ENCODE assay signal across 25 cellular contexts in the genomic region with DNA sequence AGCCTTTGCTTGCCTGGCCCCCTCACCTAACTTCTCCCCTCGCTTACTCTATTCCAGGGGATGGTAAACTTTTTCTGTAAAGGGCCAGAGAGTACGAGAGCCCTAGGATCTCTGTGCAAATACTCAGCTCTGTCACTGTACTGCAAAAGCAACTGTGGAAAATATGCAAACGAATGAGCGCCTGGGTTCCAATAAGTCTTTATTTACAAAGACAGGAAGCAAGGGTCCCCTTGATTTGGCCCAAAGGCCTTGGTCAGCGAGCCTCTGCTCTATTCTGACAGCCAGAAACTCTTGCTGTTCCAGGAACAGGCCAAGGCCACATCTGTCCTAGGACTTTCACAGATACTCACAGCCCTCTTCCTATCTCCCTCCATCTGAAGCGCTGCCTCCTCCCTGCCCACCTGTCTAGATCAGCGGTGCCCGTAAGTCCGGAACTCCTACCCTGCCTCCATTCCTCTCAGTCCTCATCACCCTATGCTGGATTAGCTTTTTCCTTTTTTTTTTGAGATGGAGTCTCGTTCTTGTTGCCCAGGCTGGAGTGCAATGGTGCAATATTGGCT. TPM values are rescaled to one million over a fixed set of nuclear protein-coding genes. Genes with fewer than 3 reads are reported as not detected.
DNase-seq lines count a peak whose midpoint lies in the region; ATAC-seq and TF ChIP-seq lines count a peak whose summit lies in the region.
"Had no signal": no experiment of that assay in that cellular context is flagged by ENCODE, and none has a peak within 500 bp of the region (broad histone marks: within the 10 kb centered on the region; RNA-seq: fewer than 3 reads in every experiment).

No MANE protein-coding gene starts in this region.

- H2AFZ ChIP-seq in PC-9, result no peak overlapping the region
- H2AFZ ChIP-seq: GM23248, neural progenitor cell had no signal

- H3K9me3 ChIP-seq in HEK293 (ENCODE audit: control insufficient read depth, insufficient read depth, low read depth, low read length) (no peaks in the 10 kb centered on the region), PC-9 (ENCODE audit: insufficient read depth, low read depth) (no peaks in the 10 kb centered on the region)
- H3K9me3 ChIP-seq: adrenal gland, gastroesophageal sphincter, SJCRH30, uterus had no signal

- BruUV-seq in PC-9 (replicated peaks; lab: Mats Ljungman, UMichigan), result no TSS peak

- no peaks in the 10 kb centered on the region for H3K36me3 ChIP-seq in HEK293 (ENCODE audit: control insufficient read depth in 2 of 2, insufficient read depth in 1 of 2, low read length in 2 of 2)
- H3K36me3 ChIP-seq in PC-9 (ENCODE audit: low read depth), result no peaks in the 10 kb centered on the region; the same call in 1 of the 2 replicates
- H3K36me3 ChIP-seq: adrenal gland, brain microvascular endothelial cell, neural progenitor cell, SJCRH30, uterus had no signal

- H3K4me3 ChIP-seq in HEK293 (ENCODE audit: low read depth, low read length), result no peak overlapping the region
- H3K4me3 ChIP-seq in PC-9, result no peak overlapping the region
- H3K4me3 ChIP-seq: adrenal gland, gastroesophageal sphincter, GM23248, neural progenitor cell, SJCRH30, uterus had no signal

- POLR2A ChIA-PET in HEK293 (lab: Yijun Ruan, JAX) (no interaction called here), PC-9 (lab: Charles Lee; ENCODE audit: unreplicated experiment) (no interaction called here)

- H3K27ac ChIP-seq in HEK293 (ENCODE audit: extremely low read depth, low read depth, low read length), result no peak overlapping the region
- 0 out of 2 replicates have a peak overlapping the region, but pooled peaks have one; percentile 74 for H3K27ac ChIP-seq in PC-9
- H3K27ac ChIP-seq: adrenal gland, brain microvascular endothelial cell, GM23248, neural progenitor cell, SJCRH30, uterus had no signal

- no peak overlapping the region for H3K4me2 ChIP-seq in PC-9
- H3K4me2 ChIP-seq: neural progenitor cell had no signal

- H3K9me3 Mint-ChIP-seq in stimulated activated naive B cell treated with anti-CD40 and anti-IgM and Interleukin-4, amounts not matched to agents 10 μg/mL and 1 μg/mL and 100 μg/mL, for 72 hours, result no peaks in the 10 kb centered on the region
- H3K9me3 Mint-ChIP-seq: activated naive CD4-positive, alpha-beta T cell treated with anti-CD3 and anti-CD28 coated beads for 36 hours; CD4-positive, alpha-beta T cell; neural progenitor cell had no signal

- peaks cover 9 to 11% of the 10 kb centered on the region in 2 donors for H3K36me3 Mint-ChIP-seq in stimulated activated naive B cell treated with anti-CD40 and anti-IgM and Interleukin-4, amounts not matched to agents 10 μg/mL and 1 μg/mL and 100 μg/mL, for 72 hours

- H3K79me2 ChIP-seq in PC-9 (ENCODE audit: low read depth), result no peaks in the 10 kb centered on the region

- intact Hi-C loops in PC-9 (cut with micrococcal nuclease; ENCODE audit: unreplicated experiment), result no loop called here

- CTCF ChIA-PET in HEK293 (lab: Yijun Ruan, JAX), result interaction anchor here (0.5 to 8.8 kb wide), 5 partner anchors 11 to 350 kb away, joined by 3 to 60 read pairs (median 3); no protein-coding TSS in a partner anchor
- CTCF ChIA-PET in PC-9 (lab: Charles Lee), result no interaction called here

- H4K20me1 ChIP-seq in PC-9 (ENCODE audit: insufficient read depth), result no peaks in the 10 kb centered on the region

- H3F3A ChIP-seq in PC-9 (ENCODE audit: insufficient read depth, low read depth), result peaks cover 27% of the 10 kb centered on the region; the same call in 1 of the 2 replicates

- H3K4me1 ChIP-seq in HEK293 (ENCODE audit: control insufficient read depth, insufficient read depth, low read length), result 0 out of 2 replicates have a peak, but pooled peaks cover under 1% of the 10 kb centered on the region
- H3K4me1 ChIP-seq in PC-9 (replicated peaks; ENCODE audit: insufficient read depth), result peaks cover 18% of the 10 kb centered on the region
- H3K4me1 ChIP-seq: SJCRH30, uterus had no signal

- peak overlapping the region; percentile 14 for H3K27ac Mint-ChIP-seq in stimulated activated naive B cell treated with anti-CD40 and anti-IgM and Interleukin-4, amounts not matched to agents 10 μg/mL and 1 μg/mL and 100 μg/mL, for 72 hours
- H3K27ac Mint-ChIP-seq: activated naive CD4-positive, alpha-beta T cell treated with anti-CD3 and anti-CD28 coated beads for 36 hours; CD4-positive, alpha-beta T cell had no signal

- no peak overlapping the region for H3K4me3 Mint-ChIP-seq in stimulated activated naive B cell treated with anti-CD40 and anti-IgM and Interleukin-4, amounts not matched to agents 10 μg/mL and 1 μg/mL and 100 μg/mL, for 72 hours
- H3K4me3 Mint-ChIP-seq: activated naive CD4-positive, alpha-beta T cell treated with anti-CD3 and anti-CD28 coated beads for 36 hours; CD4-positive, alpha-beta T cell; neural progenitor cell had no signal

- H3K4me1 Mint-ChIP-seq in stimulated activated naive B cell treated with anti-CD40 and anti-IgM and Interleukin-4, amounts not matched to agents 10 μg/mL and 1 μg/mL and 100 μg/mL, for 72 hours, result peaks cover 7 to 20% of the 10 kb centered on the region in 2 donors

- ATAC-seq in stimulated activated naive B cell treated with anti-CD40 and anti-IgM and Interleukin-4, amounts not matched to agents 10 μg/mL and 1 μg/mL and 100 μg/mL, for 72 hours (replicated peaks), result no peak
- no peak for ATAC-seq in HG03439 (IDR thresholded peaks at IDR 0.05; ENCODE audit: unreplicated experiment)

- H3K27me3 Mint-ChIP-seq in stimulated activated naive B cell treated with anti-CD40 and anti-IgM and Interleukin-4, amounts not matched to agents 10 μg/mL and 1 μg/mL and 100 μg/mL, for 72 hours, result no peaks in the 10 kb centered on the region
- H3K27me3 Mint-ChIP-seq: CD4-positive, alpha-beta T cell had no signal

- no peak for DNase-seq in PC-9
- DNase-seq in stimulated activated naive B cell treated with anti-CD40 and anti-IgM and Interleukin-4, amounts not matched to agents 10 μg/mL and 1 μg/mL and 100 μg/mL, for 72 hours, result no peak
- DNase-seq in GOT3 (lab: John Stamatoyannopoulos, UW), result no peak
- DNase-seq: activated CD4-positive, alpha-beta T cell treated with anti-CD3 and anti-CD28 coated beads, Interleukin-2, amount 50 U/mL, for 1 hour; activated naive CD4-positive, alpha-beta T cell treated with anti-CD3 and anti-CD28 coated beads for 36 hours; brain microvascular endothelial cell; CD4-positive, alpha-beta T cell; GM23248; hippocampal formation; left colon; NCI-H187; NCI-H2171 treated with DMSO at 0.1 percent for 48 hours; NCI-H510A treated with DMSO at 0.1 percent for 48 hours; NK-92 treated with Interleukin-12 subunit alpha and Interleukin-12 subunit beta, amount 100 ng/mL, for 24 hours; SJCRH30; stimulated activated CD4-positive, alpha-beta T cell treated with anti-CD3 and anti-CD28 coated beads, Interleukin-4, amount 100 ng/mL, for 24 hours; stimulated activated naive CD4-positive, alpha-beta T cell; uterus had no signal

- no peaks in the 10 kb centered on the region for H3K27me3 ChIP-seq in PC-9 (ENCODE audit: insufficient read depth, low read depth)
- H3K27me3 ChIP-seq: adrenal gland, brain microvascular endothelial cell, gastroesophageal sphincter, neural progenitor cell, SJCRH30, uterus had no signal

- TF ChIP-seq CTCF in HEK293 (tag by site-specific recombination; IDR thresholded peaks at IDR 0.05) (no peak), PC-9 (conservative IDR thresholded peaks at IDR 0.05) (no peak)

- H3K9me2 ChIP-seq in PC-9 (ENCODE audit: insufficient read depth), result no peaks in the 10 kb centered on the region

TF ChIP-seq in HEK293, 187 proteins besides CTCF, POLR2A, EP300 and RAD21:
- TF ChIP-seq, protein P1, sequence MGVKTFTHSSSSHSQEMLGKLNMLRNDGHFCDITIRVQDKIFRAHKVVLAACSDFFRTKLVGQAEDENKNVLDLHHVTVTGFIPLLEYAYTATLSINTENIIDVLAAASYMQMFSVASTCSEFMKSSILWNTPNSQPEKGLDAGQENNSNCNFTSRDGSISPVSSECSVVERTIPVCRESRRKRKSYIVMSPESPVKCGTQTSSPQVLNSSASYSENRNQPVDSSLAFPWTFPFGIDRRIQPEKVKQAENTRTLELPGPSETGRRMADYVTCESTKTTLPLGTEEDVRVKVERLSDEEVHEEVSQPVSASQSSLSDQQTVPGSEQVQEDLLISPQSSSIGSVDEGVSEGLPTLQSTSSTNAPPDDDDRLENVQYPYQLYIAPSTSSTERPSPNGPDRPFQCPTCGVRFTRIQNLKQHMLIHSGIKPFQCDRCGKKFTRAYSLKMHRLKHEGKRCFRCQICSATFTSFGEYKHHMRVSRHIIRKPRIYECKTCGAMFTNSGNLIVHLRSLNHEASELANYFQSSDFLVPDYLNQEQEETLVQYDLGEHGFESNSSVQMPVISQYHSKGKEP (tag by site-specific recombination; IDR thresholded peaks at IDR 0.05), result no peak
- no peak for TF ChIP-seq ZNF223 (tag by site-specific recombination; IDR thresholded peaks at IDR 0.05)
- 0 out of 2 replicates have a peak, but pooled peaks have one; percentile 19 for TF ChIP-seq ZNF600 (tag by site-specific recombination; IDR thresholded peaks at IDR 0.05)

RNA-seq across cellular contexts. Expression of a gene that starts 37.3 kb away (rescaled TPM):
- total RNA-seq in PC-9 (2021), result 10.8 and 15.2 TPM in 2 replicates

RNA-seq across cellular contexts. Expression of a gene that starts 40.0 kb away (rescaled TPM):
- 123 and 155 TPM in 2 replicates for total RNA-seq in PC-9 (2021)

RNA-seq across cellular contexts. Expression of a gene that starts 49.0 kb away (rescaled TPM):
- 5.0 and 9.5 TPM in 2 replicates for total RNA-seq in PC-9 (2021)

RNA-seq across cellular contexts. Expression of a gene that starts 50.4 kb away (rescaled TPM):
- total RNA-seq in PC-9 (2021), result 49.6 and 50.1 TPM in 2 replicates

RNA-seq across cellular contexts. Expression of a gene that starts 54.7 kb away (rescaled TPM):
- not detected in 2 replicates for total RNA-seq in PC-9 (2021)
- total RNA-seq: activated naive CD4-positive, alpha-beta T cell treated with anti-CD3 and anti-CD28 coated beads for 36 hours; CD4-positive, alpha-beta T cell; chondrocyte; fibroblast of lung had no signal
